ENCODE assay signal across 14 cellular contexts in the genomic region with DNA sequence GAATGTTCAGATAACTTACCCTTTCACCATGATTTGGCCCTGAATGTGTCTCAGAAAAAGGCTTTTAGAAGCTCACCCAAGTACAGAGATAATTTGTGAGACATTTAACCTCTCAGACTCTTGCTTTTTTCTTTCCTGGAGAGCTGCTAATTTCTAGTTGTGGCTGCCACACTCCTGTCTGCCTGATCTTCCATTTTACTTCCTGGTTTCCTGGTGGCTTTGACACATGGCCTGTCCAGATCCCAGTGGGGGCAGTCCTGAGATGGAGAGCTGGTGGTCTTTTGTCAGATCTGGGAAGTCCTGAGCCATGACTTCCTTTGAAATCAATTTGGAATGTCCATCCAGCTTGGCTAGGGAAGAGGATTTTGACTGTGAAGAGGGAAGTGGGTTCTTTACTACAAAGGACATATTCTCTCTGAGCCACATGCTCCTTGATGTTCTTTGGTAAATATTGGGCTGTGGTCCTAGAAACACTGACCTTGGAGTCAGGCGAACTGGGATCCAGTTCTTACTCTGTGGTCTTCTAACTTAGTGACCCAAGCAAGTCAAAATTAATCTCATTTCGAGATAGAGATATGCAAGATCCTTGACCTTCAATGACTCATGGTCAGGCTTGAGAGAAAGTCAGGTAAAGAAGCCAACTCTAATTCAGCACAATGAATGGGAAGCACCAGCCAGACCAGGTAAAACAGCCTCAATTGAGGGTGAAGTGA.
"Had no signal": no experiment of that assay in that cellular context is flagged by ENCODE, and none has a peak within 500 bp of the region (broad histone marks: within the 10 kb centered on the region; RNA-seq: fewer than 3 reads in every experiment).

No MANE protein-coding gene starts in this region.

- H3K36me3 Mint-ChIP-seq: activated CD8-positive, alpha-beta memory T cell treated with anti-CD3 and anti-CD28 coated beads, Interleukin-2, amount 10 ng/mL, durations not matched to agents 7 days and 5 days; activated naive CD8-positive, alpha-beta T cell; naive thymus-derived CD8-positive, alpha-beta T cell had no signal

- H3K4me1 ChIP-seq: breast epithelium had no signal

- H3K4me3 Mint-ChIP-seq: activated CD8-positive, alpha-beta memory T cell treated with anti-CD3 and anti-CD28 coated beads, Interleukin-2, amount 10 ng/mL, durations not matched to agents 7 days and 5 days; activated naive CD8-positive, alpha-beta T cell; activated T-cell treated with anti-CD3 and anti-CD28 coated beads, Interleukin-2, amount 50 U/mL, for 4 hours; endodermal cell; naive thymus-derived CD8-positive, alpha-beta T cell had no signal

- H3K27me3 Mint-ChIP-seq: activated naive CD8-positive, alpha-beta T cell had no signal

- H3K27ac ChIP-seq: breast epithelium, tibial artery had no signal

- ATAC-seq: activated CD4-positive, CD25-positive, alpha-beta regulatory T cell treated with anti-CD3 and anti-CD28 coated beads, Interleukin-2, amount 50 U/mL, for 24 hours; activated CD8-positive, alpha-beta memory T cell treated with anti-CD3 and anti-CD28 coated beads, Interleukin-2, amount 10 ng/mL, durations not matched to agents 7 days and 5 days; activated T-cell treated with anti-CD3 and anti-CD28 coated beads, Interleukin-2, amount 50 U/mL, for 4 hours; naive thymus-derived CD8-positive, alpha-beta T cell had no signal

- H3K4me3 ChIP-seq: breast epithelium, tibial artery had no signal

- DNase-seq: activated CD8-positive, alpha-beta memory T cell treated with anti-CD3 and anti-CD28 coated beads, Interleukin-2, amount 10 ng/mL, durations not matched to agents 7 days and 5 days; activated effector memory CD4-positive, alpha-beta T cell treated with anti-CD3 and anti-CD28 coated beads, Interleukin-2, amount 50 U/mL, for 16 hours; activated T-cell treated with anti-CD3 and anti-CD28 coated beads, Interleukin-2, amount 50 U/mL, for 4 hours; anterior cingulate cortex; endodermal cell; erythroblast; mammary epithelial cell; naive thymus-derived CD8-positive, alpha-beta T cell; occipital lobe; small intestine; tibial artery had no signal

- FAIRE-seq: small intestine had no signal

- H3K27ac Mint-ChIP-seq: activated CD8-positive, alpha-beta memory T cell treated with anti-CD3 and anti-CD28 coated beads, Interleukin-2, amount 10 ng/mL, durations not matched to agents 7 days and 5 days; activated naive CD8-positive, alpha-beta T cell; endodermal cell; naive thymus-derived CD8-positive, alpha-beta T cell had no signal

- H3K9me3 Mint-ChIP-seq: activated T-cell treated with anti-CD3 and anti-CD28 coated beads, Interleukin-2, amount 50 U/mL, for 4 hours; endodermal cell; naive thymus-derived CD8-positive, alpha-beta T cell had no signal

- H3K4me1 Mint-ChIP-seq: naive thymus-derived CD8-positive, alpha-beta T cell had no signal

- H3K27me3 ChIP-seq: breast epithelium, tibial artery had no signal

- H3K9me3 ChIP-seq: breast epithelium, tibial artery had no signal

- H3K36me3 ChIP-seq: breast epithelium, tibial artery had no signal
